ENCODE assay signal across 8 cellular contexts in the genomic region with DNA sequence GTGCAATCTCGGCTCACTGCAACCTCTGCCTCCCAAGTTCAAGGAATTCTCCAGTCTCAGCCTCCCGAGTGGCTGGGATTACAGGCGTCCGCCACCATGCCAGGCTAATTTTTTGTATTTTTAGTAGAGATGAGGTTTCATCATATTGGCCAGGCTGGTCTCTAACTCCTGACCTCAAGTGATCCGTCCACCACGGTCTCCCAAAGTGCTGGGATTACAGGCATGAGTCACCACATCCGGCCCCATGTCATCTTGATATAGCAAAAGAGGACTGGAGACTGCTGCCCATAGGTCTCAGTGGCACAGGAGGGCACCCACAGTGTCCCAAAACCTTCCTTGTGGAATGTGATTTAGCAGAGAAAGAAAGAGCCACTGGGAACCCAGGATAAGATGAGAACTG. TPM values are rescaled to one million over a fixed set of nuclear protein-coding genes. Genes with fewer than 3 reads are reported as not detected.
"Had no signal": no experiment of that assay in that cellular context is flagged by ENCODE, and none has a peak within 500 bp of the region (broad histone marks: within the 10 kb centered on the region; RNA-seq: fewer than 3 reads in every experiment).

No MANE protein-coding gene starts in this region.

RNA-seq across cellular contexts. Expression of gene PCARE, which starts 16.0 kb away (rescaled TPM):
- total RNA-seq: activated CD8-positive, alpha-beta T cell treated with anti-CD3 and anti-CD28 coated beads for 36 hours; activated naive CD8-positive, alpha-beta T cell treated with anti-CD3 and anti-CD28 coated beads for 36 hours; activated T-cell treated with anti-CD3 and anti-CD28 coated beads, Interleukin-2, amount 50 U/mL, for 72 hours; activated T-helper 2 cell treated with anti-CD3 and anti-CD28 coated beads, Interferon-gamma antibody, Interleukin-2, Interleukin-4, amounts not matched to agents 10 μg/mL and 5 μg/mL and 100 μg/mL, durations not matched to agents 14 hours and 24 hours and 36 hours; breast epithelium; PC-3; T-helper 2 cell treated with Interferon-gamma antibody and Interleukin-4, amounts not matched to agents 100 ng/mL and 5 ng/mL, for 36 hours had no signal
- polyA plus RNA-seq: SK-N-SH had no signal
